Comparison of ENCODE assay signal across 2 cellular contexts in the genomic region with DNA sequence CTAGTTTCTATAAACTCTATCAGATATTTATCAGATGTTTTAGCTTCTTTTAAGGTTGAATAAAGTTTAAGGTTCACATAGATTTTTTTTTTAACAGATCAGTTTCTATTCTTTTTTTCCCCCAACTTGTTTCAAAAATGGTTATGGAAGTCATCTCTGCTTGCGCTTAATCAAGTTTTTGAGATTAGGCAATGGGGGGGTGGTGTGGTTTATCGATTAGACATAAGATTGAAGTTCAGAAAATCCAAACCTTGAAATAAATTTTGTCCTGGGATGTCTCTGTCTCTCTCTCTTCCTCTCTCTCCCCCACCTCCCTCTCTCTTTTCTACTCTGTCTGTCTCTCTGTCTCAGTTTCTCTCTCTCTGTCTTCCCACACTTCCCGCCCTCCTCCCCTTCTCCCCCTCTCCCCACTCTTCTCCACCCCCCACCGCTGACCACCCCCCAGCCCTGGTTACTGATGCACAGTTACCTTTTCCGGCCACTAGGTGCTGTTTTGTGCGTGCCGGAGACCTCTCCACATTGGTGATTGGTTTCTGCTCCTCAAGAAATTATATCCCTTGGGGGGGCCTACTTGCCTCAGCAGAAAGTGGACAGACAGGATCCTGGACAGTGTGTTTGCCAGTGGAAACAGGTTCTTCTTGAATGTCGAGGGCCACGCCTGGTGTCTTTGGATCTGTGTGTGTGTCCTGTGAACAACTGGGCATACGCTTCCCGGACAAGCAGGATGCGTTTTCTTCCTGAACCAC.
TF ChIP-seq lines count a peak whose summit lies in the region.

No MANE protein-coding gene starts in this region.

TF ChIP-seq in HCT116, 20 proteins besides CTCF, POLR2A, EP300 and RAD21:
- no peak for TF ChIP-seq SRF (IDR thresholded peaks at IDR 0.05; ENCODE audit: low read depth)
- no peak for TF ChIP-seq FOSL1 (IDR thresholded peaks at IDR 0.05; ENCODE audit: low read depth)
- peak; percentile 42; the same call in 1 of the 2 replicates for TF ChIP-seq SP1 (IDR thresholded peaks at IDR 0.05; ENCODE audit: low read depth)

TF ChIP-seq in GM12878, 131 proteins besides CTCF, POLR2A, EP300 and RAD21:
- TF ChIP-seq MEF2A (IDR thresholded peaks at IDR 0.05; ENCODE audit: insufficient read depth, low read depth, low read length) (no peak), BMI1 (IDR thresholded peaks at IDR 0.05; ENCODE audit: borderline replicate concordance) (no peak)
TF ChIP-seq in GM12878: peak in this region for 0.
